13 cellular contexts compared by ENCODE assay signal in the genomic region with DNA sequence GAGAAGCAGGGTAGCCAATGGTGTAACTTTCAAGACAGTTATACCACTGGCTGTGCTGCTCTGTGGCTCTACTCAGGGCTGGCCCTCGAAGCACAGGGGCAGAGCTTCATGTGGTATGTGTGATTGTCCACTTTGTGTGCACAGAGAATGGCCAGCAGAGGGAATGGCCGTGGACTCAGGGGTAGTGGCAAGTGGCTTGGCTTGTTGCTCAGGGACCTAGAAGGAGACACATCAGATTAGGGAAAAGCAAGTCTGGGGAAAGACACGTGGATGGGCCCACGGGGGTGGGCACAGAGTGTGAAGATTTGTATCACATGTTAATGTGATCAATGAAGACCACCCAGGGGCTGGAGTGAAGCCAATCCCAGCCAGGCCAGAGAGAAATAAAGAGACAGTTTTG. TPM values are rescaled to one million over a fixed set of nuclear protein-coding genes. Genes with fewer than 3 reads are reported as not detected.
DNase-seq lines count a peak whose midpoint lies in the region; ATAC-seq and TF ChIP-seq lines count a peak whose summit lies in the region.
"Had no signal": no experiment of that assay in that cellular context is flagged by ENCODE, and none has a peak within 500 bp of the region (broad histone marks: within the 10 kb centered on the region; RNA-seq: fewer than 3 reads in every experiment).

No MANE protein-coding gene starts in this region.

- H3K36me3 Mint-ChIP-seq in central memory CD8-positive, alpha-beta T cell (ENCODE audit: insufficient read depth): peaks cover 2% of the 10 kb centered on the region
- H3K36me3 Mint-ChIP-seq in nephron (ENCODE audit: low read depth) (no peaks in the 10 kb centered on the region), endothelial cell (ENCODE audit: low read depth, unreplicated experiment) (peaks cover 4% of the 10 kb centered on the region)
- H3K36me3 Mint-ChIP-seq: CD8-positive, alpha-beta memory T cell had no signal

- H3K4me1 Mint-ChIP-seq in central memory CD8-positive, alpha-beta T cell: no peaks in the 10 kb centered on the region
- H3K4me1 Mint-ChIP-seq in nephron (peaks cover 57% of the 10 kb centered on the region), endothelial cell (ENCODE audit: unreplicated experiment) (peaks cover 7% of the 10 kb centered on the region)
- H3K4me1 Mint-ChIP-seq: CD8-positive, alpha-beta memory T cell had no signal

- no peak for TF ChIP-seq CTCF in nephron (IDR thresholded peaks at IDR 0.05; ENCODE audit: unreplicated experiment in 3 of 3)
- no peak for TF ChIP-seq CTCF in endothelial cell (IDR thresholded peaks at IDR 0.05; ENCODE audit: unreplicated experiment)

- DNase-seq in activated effector memory CD4-positive, alpha-beta T cell treated with anti-CD3 and anti-CD28 coated beads, Interleukin-2, amount 50 U/mL, for 16 hours: peak; percentile 53
- DNase-seq in activated effector memory CD4-positive, alpha-beta T cell treated with Interleukin-2 at 50 U/mL for 16 hours: no peak
- DNase-seq in central memory CD8-positive, alpha-beta T cell (ENCODE audit: low spot score in 2 of 2): no peak
- DNase-seq in endothelial cell (ENCODE audit: low spot score) (no peak), NCI-H510A (lab: John Stamatoyannopoulos, UW) (no peak)
- DNase-seq: CD8-positive, alpha-beta memory T cell; DMS53; GF-D8; GM23248; H7 had no signal

- H3K27ac Mint-ChIP-seq in central memory CD8-positive, alpha-beta T cell (ENCODE audit: low read depth): peak overlapping the region; percentile 44
- peak overlapping the region in 2 of 3 experiments; percentile 27 to 66 for H3K27ac Mint-ChIP-seq in nephron
- H3K27ac Mint-ChIP-seq in endothelial cell (ENCODE audit: unreplicated experiment): no peak overlapping the region

- ATAC-seq in central memory CD8-positive, alpha-beta T cell (replicated peaks; ENCODE audit: extremely low read depth, poor library complexity, severe bottlenecking): no peak
- no peak for ATAC-seq in GM21447 (IDR thresholded peaks at IDR 0.05; ENCODE audit: unreplicated experiment)
- ATAC-seq: A549 had no signal

- peaks cover 20% of the 10 kb centered on the region for H3K27me3 Mint-ChIP-seq in central memory CD8-positive, alpha-beta T cell
- H3K27me3 Mint-ChIP-seq in nephron (ENCODE audit: low read depth) (peaks cover 3% of the 10 kb centered on the region), endothelial cell (ENCODE audit: unreplicated experiment) (peaks cover 10% of the 10 kb centered on the region)

- no peak overlapping the region for H3K4me3 Mint-ChIP-seq in central memory CD8-positive, alpha-beta T cell
- H3K4me3 Mint-ChIP-seq in nephron: no peak overlapping the region
- H3K4me3 Mint-ChIP-seq in endothelial cell (ENCODE audit: unreplicated experiment): no peak overlapping the region
- H3K4me3 Mint-ChIP-seq: CD8-positive, alpha-beta memory T cell had no signal

- no peaks in the 10 kb centered on the region for H3K9me3 Mint-ChIP-seq in central memory CD8-positive, alpha-beta T cell
- H3K9me3 Mint-ChIP-seq in nephron (no peaks in the 10 kb centered on the region), endothelial cell (ENCODE audit: unreplicated experiment) (no peaks in the 10 kb centered on the region)
- H3K9me3 Mint-ChIP-seq: CD8-positive, alpha-beta memory T cell had no signal

RNA-seq across cellular contexts. Expression of a gene that starts 20.0 kb away (rescaled TPM):
- total RNA-seq in endothelial cell (ENCODE audit: unreplicated experiment): 23.1 TPM

RNA-seq across cellular contexts. Expression of a gene that starts 47.1 kb away (rescaled TPM):
- 38.9 TPM for total RNA-seq in endothelial cell (ENCODE audit: unreplicated experiment)

RNA-seq across cellular contexts. Expression of a gene that starts 47.1 kb away (rescaled TPM):
- 6.1 TPM for total RNA-seq in endothelial cell (ENCODE audit: unreplicated experiment)

RNA-seq across cellular contexts. Expression of a gene that starts 51.6 kb away (rescaled TPM):
- 28.1 TPM for total RNA-seq in endothelial cell (ENCODE audit: unreplicated experiment)
- total RNA-seq: CD8-positive, alpha-beta memory T cell had no signal
